In the genomic region with DNA sequence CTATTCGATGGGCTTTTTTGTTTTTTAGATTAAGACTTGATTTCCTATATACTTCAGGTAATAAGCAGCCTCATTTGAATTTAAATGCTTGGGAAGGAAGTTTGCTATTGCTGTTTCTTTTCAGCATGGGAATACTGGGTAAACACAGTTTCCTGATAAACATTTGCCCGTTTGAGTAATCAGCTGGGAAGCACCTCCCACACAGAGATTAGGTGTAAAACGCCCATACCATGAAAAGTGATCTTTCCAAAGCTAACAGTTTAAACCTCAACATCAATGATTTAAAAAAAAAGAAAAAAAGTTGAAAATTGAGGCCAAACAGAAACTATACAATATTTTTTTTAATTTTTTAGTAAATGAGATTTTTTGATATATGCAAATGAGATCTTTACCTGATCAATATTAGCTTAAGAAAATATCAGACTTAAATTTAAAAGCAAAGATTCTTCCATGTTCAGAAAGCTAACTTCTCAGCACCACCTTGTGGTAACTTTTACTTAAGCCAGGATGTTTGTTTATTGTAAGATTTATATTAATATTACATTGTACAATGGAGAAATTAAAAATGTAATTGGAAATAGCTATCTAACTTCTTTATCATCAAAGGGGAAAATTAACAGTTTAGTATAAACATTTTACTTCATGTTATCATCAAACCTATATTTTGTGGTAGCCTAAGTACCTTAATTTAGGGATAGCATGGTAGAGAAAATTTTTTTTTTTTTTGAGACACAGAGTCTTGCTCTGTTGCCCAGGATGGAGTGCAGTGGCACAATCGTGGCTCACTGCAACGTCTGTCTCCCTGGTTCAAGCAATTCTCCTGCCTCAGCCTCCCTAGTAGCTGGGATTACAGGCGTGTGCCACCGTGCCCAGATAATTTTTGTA, we compare ENCODE assay signal across 9 cellular contexts. TPM values are rescaled to one million over a fixed set of nuclear protein-coding genes. Genes with fewer than 3 reads are reported as not detected.
DNase-seq lines count a peak whose midpoint lies in the region; ATAC-seq and TF ChIP-seq lines count a peak whose summit lies in the region.
"Had no signal": no experiment of that assay in that cellular context is flagged by ENCODE, and none has a peak within 500 bp of the region (broad histone marks: within the 10 kb centered on the region; RNA-seq: fewer than 3 reads in every experiment).

No MANE protein-coding gene starts in this region.

- peak; percentile 29 for TF ChIP-seq CTCF in Calu3 (IDR thresholded peaks at IDR 0.05; ENCODE audit: unreplicated experiment)
- peak; percentile 49 for TF ChIP-seq CTCF in LNCaP clone FGC (IDR thresholded peaks at IDR 0.05; ENCODE audit: control insufficient read depth, extremely low read depth, insufficient read depth)

- no peaks in the 10 kb centered on the region for H3K36me3 Mint-ChIP-seq in Calu3 (ENCODE audit: insufficient read depth, unreplicated experiment)
- peaks cover 13% of the 10 kb centered on the region for H3K36me3 Mint-ChIP-seq in activated T-cell treated with anti-CD3 and anti-CD28 coated beads, Interleukin-2, amount 50 U/mL, for 4 hours (ENCODE audit: insufficient read depth)

- H3K4me3 ChIP-seq in LNCaP clone FGC (ENCODE audit: low read depth, low read length) = no peak overlapping the region

- no peak overlapping the region for H3K4me3 Mint-ChIP-seq in Calu3 (ENCODE audit: low read depth, unreplicated experiment)
- no peak overlapping the region for H3K4me3 Mint-ChIP-seq in activated T-cell treated with anti-CD3 and anti-CD28 coated beads, Interleukin-2, amount 50 U/mL, for 4 hours
- H3K4me3 Mint-ChIP-seq: naive thymus-derived CD8-positive, alpha-beta T cell had no signal

- intact Hi-C loops in Calu3 (cut with micrococcal nuclease; ENCODE audit: unreplicated experiment) = loop anchor here (1.0 to 2.0 kb wide), 3 partner anchors 39 to 245 kb away; no protein-coding TSS in a partner anchor

- H3K27ac Mint-ChIP-seq in Calu3 (ENCODE audit: unreplicated experiment) = no peak overlapping the region

- DNase-seq in Calu3 (no peak), LNCaP clone FGC (ENCODE audit: low read depth) (peak; percentile 44), cerebellar cortex (ENCODE audit: low spot score) (peak; percentile 16), myocyte (ENCODE audit: low read depth) (peak; percentile 8)
- DNase-seq in effector CD8-positive, alpha-beta T cell (lab: John Stamatoyannopoulos, UW) = no peak
- no peak for DNase-seq in activated T-cell treated with anti-CD3 and anti-CD28 coated beads, Interleukin-2, amount 50 U/mL, for 4 hours

- BruUV-seq in Calu3 (replicated peaks; lab: Mats Ljungman, UMichigan) = no TSS peak

- no peaks in the 10 kb centered on the region for H3K9me3 Mint-ChIP-seq in Calu3 (ENCODE audit: low read depth, unreplicated experiment)
- no peaks in the 10 kb centered on the region for H3K9me3 Mint-ChIP-seq in activated T-cell treated with anti-CD3 and anti-CD28 coated beads, Interleukin-2, amount 50 U/mL, for 4 hours
- H3K9me3 Mint-ChIP-seq: naive thymus-derived CD8-positive, alpha-beta T cell had no signal

- CTCF ChIA-PET in Calu3 (lab: Charles Lee) = interaction anchor here (0.6 to 1.8 kb wide), 18 partner anchors 9 to 1031 kb away, joined by 3 to 11 read pairs (median 3); partner anchors contain the start of gene IQGAP2

- no peaks in the 10 kb centered on the region for H3K4me1 Mint-ChIP-seq in Calu3 (ENCODE audit: low read depth, unreplicated experiment)
- H3K4me1 Mint-ChIP-seq in activated T-cell treated with anti-CD3 and anti-CD28 coated beads, Interleukin-2, amount 50 U/mL, for 4 hours (ENCODE audit: low read depth) = peaks cover 24% of the 10 kb centered on the region

- H3K27me3 Mint-ChIP-seq in Calu3 (ENCODE audit: unreplicated experiment) = no peaks in the 10 kb centered on the region
- no peaks in the 10 kb centered on the region for H3K27me3 Mint-ChIP-seq in activated T-cell treated with anti-CD3 and anti-CD28 coated beads, Interleukin-2, amount 50 U/mL, for 4 hours (ENCODE audit: low read depth)
- H3K27me3 Mint-ChIP-seq: naive thymus-derived CD8-positive, alpha-beta T cell had no signal

- ATAC-seq in GM19035 (IDR thresholded peaks at IDR 0.05; ENCODE audit: unreplicated experiment) (no peak), GM18907 (IDR thresholded peaks at IDR 0.05; ENCODE audit: unreplicated experiment) (no peak)
- ATAC-seq in activated T-cell treated with anti-CD3 and anti-CD28 coated beads, Interleukin-2, amount 50 U/mL, for 4 hours = no peak
- ATAC-seq: naive thymus-derived CD8-positive, alpha-beta T cell had no signal

RNA-seq across cellular contexts. Expression of gene F2RL2, which starts 39.8 kb away (rescaled TPM):
- not detected in 2 replicates for total RNA-seq in Calu3 (2022)
- 0.31 and 0.48 TPM in 2 replicates for total RNA-seq in myocyte
- 6.9 TPM for polyA plus RNA-seq in myocyte (2012)
- total RNA-seq in activated T-cell treated with anti-CD3 and anti-CD28 coated beads, Interleukin-2, amount 50 U/mL, for 4 hours = under 1 TPM in 2 of 3 donors, not detected in 1; 0.08 to 0.13 TPM
- total RNA-seq: naive thymus-derived CD8-positive, alpha-beta T cell had no signal

Comparison
In these comparisons a context has a peak if more than half of its experiments do, and no peak if none do; other contexts are left out.
1. DNase-seq: peak in LNCaP clone FGC (single experiment), cerebellar cortex (single experiment) and myocyte (single experiment); none in Calu3 (single experiment), effector CD8-positive, alpha-beta T cell (single experiment) and activated T-cell treated with anti-CD3 and anti-CD28 coated beads, Interleukin-2, amount 50 U/mL, for 4 hours (single experiment).